In the genomic region with DNA sequence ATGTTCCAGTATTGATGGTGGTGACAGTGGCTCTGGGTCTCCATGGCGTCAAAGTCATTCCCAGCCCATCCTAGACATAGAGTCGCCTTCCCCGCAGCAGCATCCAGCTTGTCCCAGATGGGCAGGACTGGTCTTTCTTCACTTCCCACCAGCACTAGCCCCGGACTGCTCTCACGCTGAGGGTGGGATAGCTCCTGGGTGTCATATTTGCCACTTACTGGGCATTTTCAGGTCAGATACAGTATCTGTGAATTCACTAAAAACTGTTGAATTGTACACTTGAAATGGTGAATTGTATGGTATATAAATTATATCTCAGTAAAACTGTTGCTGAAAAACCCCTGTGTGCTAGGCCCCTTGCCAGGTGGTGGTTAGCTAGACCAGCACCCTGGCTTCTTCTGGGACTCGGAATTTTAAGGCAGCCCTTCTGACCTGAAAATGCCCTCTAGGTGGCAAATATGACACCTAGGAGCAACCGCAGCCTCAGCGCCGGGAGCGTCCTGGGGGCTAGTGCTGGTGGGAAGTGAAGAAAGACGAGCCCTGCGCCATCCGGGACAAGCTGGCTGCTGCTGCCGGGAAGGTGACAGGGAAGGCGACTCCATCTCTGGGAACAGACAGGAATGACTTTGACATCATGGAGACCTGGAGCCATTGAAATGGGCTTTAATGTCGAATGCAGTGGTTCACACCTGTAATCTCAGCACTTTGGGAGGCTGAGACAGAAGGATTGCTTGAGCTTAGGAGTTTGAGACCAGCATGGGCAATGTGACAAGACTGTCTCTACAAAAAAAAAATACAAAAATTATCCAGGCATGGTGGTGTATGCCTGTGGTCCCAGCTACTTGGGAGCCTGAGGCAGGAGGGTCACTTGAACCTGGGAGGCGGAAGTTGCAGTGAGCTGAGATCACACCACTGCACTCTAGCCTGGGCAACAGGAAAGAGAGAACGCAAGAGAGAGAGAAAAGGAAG, we compare ENCODE assay signal across 31 cellular contexts.
"Had no signal": no experiment of that assay in that cellular context is flagged by ENCODE, and none has a peak within 500 bp of the region (broad histone marks: within the 10 kb centered on the region; RNA-seq: fewer than 3 reads in every experiment).

No MANE protein-coding gene starts in this region.

- H3K36me3 ChIP-seq: adrenal gland, breast epithelium, SJCRH30 had no signal

- H3K27ac Mint-ChIP-seq: activated CD8-positive, alpha-beta memory T cell treated with anti-CD3 and anti-CD28 coated beads, Interleukin-2, amount 10 ng/mL, durations not matched to agents 7 days and 5 days; activated naive CD8-positive, alpha-beta T cell; activated T-cell treated with anti-CD3 and anti-CD28 coated beads, Interleukin-2, amount 50 U/mL, for 24 hours; activated T-helper 1 cell treated with anti-CD3 and anti-CD28 coated beads, Interleukin-12 subunit alpha, Interleukin-12 subunit beta, Interleukin-2, Interleukin-4 antibody, amounts not matched to agents 30 ng/mL and 10 ng/mL and 1 ng/mL, durations not matched to agents 14 hours and 24 hours and 36 hours; T-helper 1 cell treated with Interleukin-12 subunit alpha and Interleukin-12 subunit beta and Interleukin-4 antibody, amounts not matched to agents 30 μg/mL and 1 μg/mL, for 36 hours; WTC11 had no signal

- H3K4me1 ChIP-seq: adrenal gland, breast epithelium, SJCRH30 had no signal

- H3K27me3 Mint-ChIP-seq: activated CD8-positive, alpha-beta memory T cell treated with anti-CD3 and anti-CD28 coated beads, Interleukin-2, amount 10 ng/mL, durations not matched to agents 7 days and 5 days; activated naive CD8-positive, alpha-beta T cell; activated T-cell treated with anti-CD3 and anti-CD28 coated beads, Interleukin-2, amount 50 U/mL, for 24 hours had no signal

- H3K9me3 Mint-ChIP-seq: activated T-cell treated with anti-CD3 and anti-CD28 coated beads, Interleukin-2, amount 50 U/mL, for 24 hours; activated T-helper 1 cell treated with anti-CD3 and anti-CD28 coated beads, Interleukin-12 subunit alpha, Interleukin-12 subunit beta, Interleukin-2, Interleukin-4 antibody, amounts not matched to agents 30 ng/mL and 10 ng/mL and 1 ng/mL, durations not matched to agents 14 hours and 24 hours and 36 hours; T-helper 1 cell treated with Interleukin-12 subunit alpha and Interleukin-12 subunit beta and Interleukin-4 antibody, amounts not matched to agents 30 μg/mL and 1 μg/mL, for 36 hours; WTC11 had no signal

- H3K4me3 ChIP-seq: adrenal gland, breast epithelium, SJCRH30 had no signal

- H3K27me3 ChIP-seq: adrenal gland, breast epithelium, SJCRH30 had no signal

- H3K36me3 Mint-ChIP-seq: activated CD8-positive, alpha-beta memory T cell treated with anti-CD3 and anti-CD28 coated beads, Interleukin-2, amount 10 ng/mL, durations not matched to agents 7 days and 5 days; activated naive CD8-positive, alpha-beta T cell; WTC11 had no signal

- ATAC-seq: activated CD8-positive, alpha-beta memory T cell treated with anti-CD3 and anti-CD28 coated beads, Interleukin-2, amount 10 ng/mL, durations not matched to agents 7 days and 5 days; Panc1; WTC11 had no signal

- H3K4me1 Mint-ChIP-seq: activated CD8-positive, alpha-beta memory T cell treated with anti-CD3 and anti-CD28 coated beads, Interleukin-2, amount 10 ng/mL, durations not matched to agents 7 days and 5 days had no signal

- DNase-seq: activated CD4-positive, alpha-beta T cell treated with anti-CD3 and anti-CD28 coated beads for 48 hours; activated CD4-positive, alpha-beta T cell treated with anti-CD3 and anti-CD28 coated beads, Interleukin-2, amount 50 U/mL, for 48 hours; activated CD4-positive, CD25-positive, alpha-beta regulatory T cell treated with anti-CD3 and anti-CD28 coated beads, Interleukin-2, amount 50 U/mL, for 72 hours; activated CD8-positive, alpha-beta memory T cell treated with anti-CD3 and anti-CD28 coated beads, Interleukin-2, amount 10 ng/mL, durations not matched to agents 7 days and 5 days; activated effector memory CD4-positive, alpha-beta T cell treated with Interleukin-2 at 50 U/mL for 16 hours; activated naive CD4-positive, alpha-beta T cell; activated T-cell treated with anti-CD3 and anti-CD28 coated beads, Interleukin-2, amount 50 U/mL, for 24 hours; aorta; caudate nucleus; Kasumi-1; KBM-7; NCI-H1092; NCI-H1417; NCI-H1930; NCI-H2171 treated with DMSO at 0.1 percent for 48 hours; NCI-H345; NCI-H510A; NCI-H69; NK-92 treated with Interleukin-12 subunit alpha and Interleukin-12 subunit beta, amount 100 ng/mL, for 24 hours; OCI-M1; Right ventricle myocardium superior; SJCRH30; T-helper 9 cell had no signal

- H3K27ac ChIP-seq: adrenal gland, breast epithelium, RWPE1, SJCRH30 had no signal

- H3K4me3 Mint-ChIP-seq: activated CD8-positive, alpha-beta memory T cell treated with anti-CD3 and anti-CD28 coated beads, Interleukin-2, amount 10 ng/mL, durations not matched to agents 7 days and 5 days; activated naive CD8-positive, alpha-beta T cell; activated T-cell treated with anti-CD3 and anti-CD28 coated beads, Interleukin-2, amount 50 U/mL, for 24 hours; activated T-helper 1 cell treated with anti-CD3 and anti-CD28 coated beads, Interleukin-12 subunit alpha, Interleukin-12 subunit beta, Interleukin-2, Interleukin-4 antibody, amounts not matched to agents 30 ng/mL and 10 ng/mL and 1 ng/mL, durations not matched to agents 14 hours and 24 hours and 36 hours; T-helper 1 cell treated with Interleukin-12 subunit alpha and Interleukin-12 subunit beta and Interleukin-4 antibody, amounts not matched to agents 30 μg/mL and 1 μg/mL, for 36 hours; WTC11 had no signal
